In the genomic region with DNA sequence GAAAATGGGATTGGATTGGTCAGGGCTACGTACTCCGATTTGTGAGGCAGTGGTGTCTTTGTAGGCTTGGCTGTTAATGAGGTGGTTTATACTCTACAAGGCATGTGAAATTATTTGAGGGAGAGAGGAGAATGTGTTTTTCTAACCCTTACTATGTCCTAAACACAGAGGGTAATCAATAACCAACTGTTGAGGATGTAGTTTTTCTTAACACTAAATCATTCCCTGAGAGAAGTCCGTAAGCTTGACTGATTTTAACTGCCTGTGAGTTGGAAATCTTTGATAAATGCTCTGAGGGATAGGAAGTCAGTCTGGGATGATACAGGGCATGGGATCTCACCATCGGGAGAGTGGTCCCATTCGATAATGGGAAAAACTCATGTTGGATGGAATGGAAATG, we compare ENCODE assay signal across 20 cellular contexts.
"Had no signal": no experiment of that assay in that cellular context is flagged by ENCODE, and none has a peak within 500 bp of the region (broad histone marks: within the 10 kb centered on the region; RNA-seq: fewer than 3 reads in every experiment).

No MANE protein-coding gene starts in this region.

- H3K36me3 ChIP-seq: cardiac muscle cell, thyroid gland, vagina had no signal

- H3K4me3 ChIP-seq: cardiac muscle cell, lung, psoas muscle, thyroid gland, vagina had no signal

- DNase-seq: activated B cell treated with CpG ODN at 0.5 μM for 24 hours; activated CD4-positive, alpha-beta T cell treated with anti-CD3 and anti-CD28 coated beads for 48 hours; activated CD8-positive, alpha-beta T cell treated with anti-CD3 and anti-CD28 coated beads for 36 hours; activated naive CD4-positive, alpha-beta T cell; activated naive CD8-positive, alpha-beta T cell treated with anti-CD3 and anti-CD28 coated beads for 36 hours; activated T-cell treated with anti-CD3 and anti-CD28 coated beads, Interleukin-2, amount 50 U/mL, for 1 hour; amniotic stem cell; erythroblast; foreskin melanocyte; left colon; psoas muscle; small intestine; stimulated activated CD4-positive, alpha-beta T cell treated with anti-CD3 and anti-CD28 coated beads, Interleukin-15, amount 100 ng/mL, for 24 hours; stimulated activated CD4-positive, alpha-beta T cell treated with anti-CD3 and anti-CD28 coated beads, Interleukin-2, amount 100 ng/mL, for 48 hours; stimulated activated naive CD8-positive, alpha-beta T cell treated with anti-CD3 and anti-CD28 coated beads, Interleukin-15, amount 100 ng/mL, for 72 hours had no signal

- ATAC-seq: activated CD8-positive, alpha-beta T cell treated with anti-CD3 and anti-CD28 coated beads for 36 hours; activated T-helper 17 cell treated with anti-CD3 and anti-CD28 coated beads, Interleukin-2, amount 50 U/mL, for 72 hours; left colon; psoas muscle; stimulated activated naive CD8-positive, alpha-beta T cell treated with anti-CD3 and anti-CD28 coated beads, Interleukin-15, amount 100 ng/mL, for 72 hours had no signal

- H3K27me3 ChIP-seq: cardiac muscle cell, thyroid gland, vagina had no signal

- H3K4me1 ChIP-seq: psoas muscle had no signal

- H3K9me3 ChIP-seq: psoas muscle, thyroid gland, vagina had no signal

- H3K27ac ChIP-seq: cardiac muscle cell, psoas muscle, vagina had no signal
